ENCODE assay signal across 12 cellular contexts in the genomic region with DNA sequence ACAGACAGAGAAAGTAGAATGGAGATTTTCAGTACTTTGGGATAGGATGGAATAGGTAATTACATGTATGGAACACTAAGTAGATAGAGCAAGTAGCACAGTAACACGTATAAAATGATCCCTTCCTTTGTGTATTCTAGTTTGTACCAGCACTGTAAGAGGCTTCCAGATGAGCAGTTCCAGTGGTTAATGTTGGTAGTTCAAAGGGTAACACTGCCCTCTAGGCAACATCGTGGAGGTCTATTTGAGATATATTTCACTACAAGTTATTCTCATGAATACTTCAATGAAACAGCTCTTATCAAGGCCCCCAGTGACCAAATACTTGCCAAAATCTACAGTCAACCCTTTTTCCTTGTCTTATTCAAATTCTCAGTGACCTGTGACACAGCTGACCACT. TPM values are rescaled to one million over a fixed set of nuclear protein-coding genes. Genes with fewer than 3 reads are reported as not detected.
DNase-seq lines count a peak whose midpoint lies in the region; ATAC-seq and TF ChIP-seq lines count a peak whose summit lies in the region.
"Had no signal": no experiment of that assay in that cellular context is flagged by ENCODE, and none has a peak within 500 bp of the region (broad histone marks: within the 10 kb centered on the region; RNA-seq: fewer than 3 reads in every experiment).

No MANE protein-coding gene starts in this region.

- H3K9me2 ChIP-seq in SU-DHL-6 (replicated peaks; ENCODE audit: insufficient read depth, low read length), result no peaks in the 10 kb centered on the region

- POLR2A ChIA-PET in activated CD4-positive, alpha-beta T cell treated with anti-CD3 and anti-CD28 coated beads, Interleukin-2, amount 10 ng/mL, durations not matched to agents 7 days and 5 days (lab: Charles Lee), result no interaction called here

- H2AFZ ChIP-seq in SU-DHL-6 (ENCODE audit: low read depth, low read length, severe bottlenecking), result no peak overlapping the region

- H3K4me1 Mint-ChIP-seq in activated CD4-positive, alpha-beta T cell treated with anti-CD3 and anti-CD28 coated beads, Interleukin-2, amount 10 ng/mL, durations not matched to agents 7 days and 5 days, result no peaks in the 10 kb centered on the region
- H3K4me1 Mint-ChIP-seq: stimulated activated memory B cell treated with anti-CD40 and anti-IgM and Interleukin-4, amounts not matched to agents 10 μg/mL and 1 μg/mL and 100 μg/mL, for 72 hours had no signal

- H3K4me3 Mint-ChIP-seq in activated CD4-positive, alpha-beta T cell treated with anti-CD3 and anti-CD28 coated beads, Interleukin-2, amount 10 ng/mL, durations not matched to agents 7 days and 5 days, result no peak overlapping the region
- H3K4me3 Mint-ChIP-seq: stimulated activated memory B cell treated with anti-CD40 and anti-IgM and Interleukin-4, amounts not matched to agents 10 μg/mL and 1 μg/mL and 100 μg/mL, for 72 hours had no signal

- H3K4me3 ChIP-seq in SU-DHL-6 (ENCODE audit: insufficient read depth, low read length, poor library complexity, severe bottlenecking) (no peak overlapping the region), mucosa of descending colon (no peak overlapping the region)
- H3K4me3 ChIP-seq: ascending aorta, gastrocnemius medialis had no signal

- no peaks in the 10 kb centered on the region for H3K27me3 ChIP-seq in SU-DHL-6 (ENCODE audit: low read length)
- H3K27me3 ChIP-seq: ascending aorta, gastrocnemius medialis had no signal

- peak; percentile 29 for DNase-seq in activated CD4-positive, alpha-beta T cell treated with anti-CD3 and anti-CD28 coated beads, Interleukin-2, amount 10 ng/mL, durations not matched to agents 7 days and 5 days
- DNase-seq in activated CD4-positive, alpha-beta T cell treated with anti-CD3 and anti-CD28 coated beads, Interleukin-2, amount 50 U/mL, for 48 hours, result no peak
- DNase-seq in mucosa of descending colon (peak in 1 of 3 donors; percentile 23), NCI-H2029 (lab: John Stamatoyannopoulos, UW) (no peak), NCI-H187 treated with DMSO at 0.1 percent for 48 hours (lab: John Stamatoyannopoulos, UW) (no peak), left cardiac atrium (no peak)
- DNase-seq: gastrocnemius medialis had no signal

- H3F3A ChIP-seq in SU-DHL-6 (ENCODE audit: insufficient read depth), result no peaks in the 10 kb centered on the region

- no peak overlapping the region for H3K4me2 ChIP-seq in SU-DHL-6 (ENCODE audit: low read depth, low read length, poor library complexity, severe bottlenecking)

- H3K36me3 ChIP-seq in SU-DHL-6 (ENCODE audit: low read length) (peaks cover 27% of the 10 kb centered on the region), mucosa of descending colon (ENCODE audit: low read depth) (no peaks in the 10 kb centered on the region)

- CTCF ChIA-PET in activated CD4-positive, alpha-beta T cell treated with anti-CD3 and anti-CD28 coated beads, Interleukin-2, amount 10 ng/mL, durations not matched to agents 7 days and 5 days (lab: Charles Lee), result interaction anchor here (0.6 kb wide), 1 partner anchor 84 kb away, joined by 5 read pairs; no protein-coding TSS in a partner anchor

- peak; percentile 34 for ATAC-seq in mucosa of descending colon
- no peak for ATAC-seq in left cardiac atrium
- ATAC-seq: gastrocnemius medialis; Panc1; stimulated activated memory B cell treated with anti-CD40 and anti-IgM and Interleukin-4, amounts not matched to agents 10 μg/mL and 1 μg/mL and 100 μg/mL, for 72 hours had no signal

- H3K9ac ChIP-seq in SU-DHL-6 (ENCODE audit: low read length), result no peak overlapping the region

- H3K27ac ChIP-seq in SU-DHL-6 (ENCODE audit: low read depth, low read length), result no peak overlapping the region
- H3K27ac ChIP-seq: ascending aorta, gastrocnemius medialis had no signal

- peaks cover 54% of the 10 kb centered on the region for H3K9me3 Mint-ChIP-seq in activated CD4-positive, alpha-beta T cell treated with anti-CD3 and anti-CD28 coated beads, Interleukin-2, amount 10 ng/mL, durations not matched to agents 7 days and 5 days

- H3K9me3 ChIP-seq in SU-DHL-6 (ENCODE audit: insufficient read depth, low read length) (peaks cover 37% of the 10 kb centered on the region), mucosa of descending colon (peaks cover 74% of the 10 kb centered on the region)

- peaks cover 26% of the 10 kb centered on the region for H3K36me3 Mint-ChIP-seq in activated CD4-positive, alpha-beta T cell treated with anti-CD3 and anti-CD28 coated beads, Interleukin-2, amount 10 ng/mL, durations not matched to agents 7 days and 5 days (ENCODE audit: low read depth)

- H4K20me1 ChIP-seq in SU-DHL-6 (ENCODE audit: low read depth, low read length), result no peaks in the 10 kb centered on the region

- H3K4me1 ChIP-seq in mucosa of descending colon (ENCODE audit: low read depth), result no peaks in the 10 kb centered on the region
- H3K4me1 ChIP-seq: ascending aorta, gastrocnemius medialis had no signal

- H3K27me3 Mint-ChIP-seq in activated CD4-positive, alpha-beta T cell treated with anti-CD3 and anti-CD28 coated beads, Interleukin-2, amount 10 ng/mL, durations not matched to agents 7 days and 5 days, result no peaks in the 10 kb centered on the region
- H3K27me3 Mint-ChIP-seq: stimulated activated memory B cell treated with anti-CD40 and anti-IgM and Interleukin-4, amounts not matched to agents 10 μg/mL and 1 μg/mL and 100 μg/mL, for 72 hours had no signal

- H3K27ac Mint-ChIP-seq in activated CD4-positive, alpha-beta T cell treated with anti-CD3 and anti-CD28 coated beads, Interleukin-2, amount 10 ng/mL, durations not matched to agents 7 days and 5 days, result no peak overlapping the region
- H3K27ac Mint-ChIP-seq: stimulated activated memory B cell treated with anti-CD40 and anti-IgM and Interleukin-4, amounts not matched to agents 10 μg/mL and 1 μg/mL and 100 μg/mL, for 72 hours had no signal

- intact Hi-C loops in mucosa of descending colon (cut with DNase I, micrococcal nuclease) (no loop called here), left cardiac atrium (cut with DNase I) (no loop called here)

- no peaks in the 10 kb centered on the region for H3K79me2 ChIP-seq in SU-DHL-6 (ENCODE audit: insufficient read depth, low read length)

- TF ChIP-seq CTCF in GM12872 (IDR thresholded peaks at IDR 0.05; ENCODE audit: insufficient read depth, low read depth, low read length), result 0 out of 3 replicates have a peak, but pooled peaks have one; percentile 14
- peak; percentile 15 for TF ChIP-seq CTCF in SU-DHL-6 (IDR thresholded peaks at IDR 0.05; ENCODE audit: insufficient read depth, low read length, poor library complexity, severe bottlenecking)
- TF ChIP-seq CTCF in mucosa of descending colon (IDR thresholded peaks at IDR 0.05), result no peak

RNA-seq across cellular contexts. Expression of a gene that starts 13.5 kb away (rescaled TPM):
- 1 to 10 TPM; 3.8 to 3.9 TPM for total RNA-seq in activated CD4-positive, alpha-beta T cell treated with anti-CD3 and anti-CD28 coated beads, Interleukin-2, amount 10 ng/mL, durations not matched to agents 7 days and 5 days
- total RNA-seq in mucosa of descending colon, result 1 to 10 TPM; 2.7 to 4.1 (median 4.0) TPM
- total RNA-seq in left cardiac atrium, result 1 to 10 TPM; 3.8 to 6.3 TPM
- total RNA-seq: ascending aorta had no signal

RNA-seq across cellular contexts. Expression of a gene that starts 18.6 kb away (rescaled TPM):
- 1 to 10 TPM in 1 of 2 experiments, under 1 TPM in 1; 0.50 to 1.2 TPM for total RNA-seq in activated CD4-positive, alpha-beta T cell treated with anti-CD3 and anti-CD28 coated beads, Interleukin-2, amount 10 ng/mL, durations not matched to agents 7 days and 5 days
- 1 to 10 TPM; 2.2 to 3.9 (median 2.5) TPM for total RNA-seq in mucosa of descending colon
- 1 to 10 TPM; 2.9 to 4.3 TPM for total RNA-seq in left cardiac atrium

RNA-seq across cellular contexts. Expression of a gene that starts 52.2 kb away (rescaled TPM):
- total RNA-seq in activated CD4-positive, alpha-beta T cell treated with anti-CD3 and anti-CD28 coated beads, Interleukin-2, amount 10 ng/mL, durations not matched to agents 7 days and 5 days, result 10 to 100 TPM; 15.5 to 15.7 TPM
- total RNA-seq in mucosa of descending colon (10 to 100 TPM; 17.8 to 22.8 (median 21.7) TPM), left cardiac atrium (10 to 100 TPM in 1 of 2 donors, 1 to 10 TPM in 1; 7.4 to 11.5 TPM)

RNA-seq across cellular contexts. Expression of a gene that starts 54.2 kb away (rescaled TPM):
- total RNA-seq in activated CD4-positive, alpha-beta T cell treated with anti-CD3 and anti-CD28 coated beads, Interleukin-2, amount 10 ng/mL, durations not matched to agents 7 days and 5 days, result 1 to 10 TPM; 4.7 to 5.4 TPM
- total RNA-seq in mucosa of descending colon, result 1 to 10 TPM; 6.0 to 7.4 (median 7.3) TPM
- total RNA-seq in left cardiac atrium, result 1 to 10 TPM; 2.4 to 3.6 TPM
